ENCODE assay signal across 8 cellular contexts in the genomic region with DNA sequence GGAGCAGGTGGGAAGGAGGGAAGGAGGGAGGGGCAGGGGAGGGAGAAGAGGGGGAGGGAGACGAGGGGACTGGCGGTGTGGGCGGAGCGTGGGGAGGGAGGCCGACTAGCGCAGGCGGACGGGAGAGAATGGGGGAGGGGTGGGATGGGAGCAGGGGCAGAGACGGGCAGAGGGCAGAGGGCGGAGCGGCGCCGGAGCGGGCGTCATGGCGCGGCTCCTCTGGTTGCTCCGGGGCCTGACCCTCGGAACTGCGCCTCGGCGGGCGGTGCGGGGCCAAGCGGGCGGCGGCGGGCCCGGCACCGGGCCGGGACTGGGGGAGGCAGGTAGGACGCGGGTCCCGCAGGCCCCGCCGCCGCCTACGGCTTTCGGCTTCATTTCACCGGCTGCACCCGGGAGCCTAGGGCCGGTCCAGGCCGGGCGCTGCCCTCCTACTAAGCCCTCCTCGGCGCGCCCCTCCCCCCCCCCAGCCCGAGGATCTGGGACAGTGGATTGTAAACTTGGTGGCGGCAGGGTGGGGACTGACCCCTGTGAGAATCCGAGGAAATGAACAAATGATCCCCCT. TPM values are rescaled to one million over a fixed set of nuclear protein-coding genes. Genes with fewer than 3 reads are reported as not detected.
A peak's percentile ranks its signal among the peaks of the same experiment; 100 is the strongest.
DNase-seq lines count a peak whose midpoint lies in the region; ATAC-seq and TF ChIP-seq lines count a peak whose summit lies in the region.

A gene (plus strand): TSS at position 176 of the 562 bp plus-strand sequence. CDS start 30 bp downstream, at position 206.

- TF ChIP-seq CTCF in kidney epithelial cell (IDR thresholded peaks at IDR 0.05; ENCODE audit: insufficient read depth, low read length, poor library complexity, severe bottlenecking): no peak

- H3K27ac ChIP-seq in ACC112 (ENCODE audit: low read depth, low read length): peak within 1 kb of the TSS; percentile 15; the same call in 1 of the 2 replicates

- DNase-seq in NCI-H2171 treated with DMSO at 0.1 percent for 48 hours (lab: John Stamatoyannopoulos, UW): peak; percentile 78
- DNase-seq in activated CD4-positive, CD25-positive, alpha-beta regulatory T cell treated with anti-CD3 and anti-CD28 coated beads, Interleukin-2, amount 50 U/mL, for 72 hours: peak; percentile 67
- DNase-seq in cerebellum (ENCODE audit: low spot score): peak; percentile 92
- peak; percentile 52 for DNase-seq in kidney epithelial cell (ENCODE audit: low read depth)
- DNase-seq in stimulated activated CD4-positive, alpha-beta T cell treated with anti-CD3 and anti-CD28 coated beads, Interleukin-15, amount 100 ng/mL, for 24 hours: peak; percentile 87

- H3K36me3 ChIP-seq in ACC112 (ENCODE audit: insufficient read depth, low read length): no peaks in the 10 kb centered on the region
- H3K36me3 ChIP-seq in kidney epithelial cell (ENCODE audit: control insufficient read depth, insufficient read depth, low read length): no peaks in the 10 kb centered on the region

- H3K27me3 ChIP-seq in ACC112 (ENCODE audit: insufficient read depth, low read length) (no peaks in the 10 kb centered on the region; the same call in none of the 2 replicates), kidney epithelial cell (ENCODE audit: control insufficient read depth, insufficient read depth, low read length) (no peaks in the 10 kb centered on the region)

- H3K4me3 ChIP-seq in ACC112 (ENCODE audit: low read depth, low read length): peak within 1 kb of the TSS; percentile 79
- peak within 1 kb of the TSS; percentile 70 for H3K4me3 ChIP-seq in kidney epithelial cell (ENCODE audit: low read depth, low read length)

- peaks cover 18% of the 10 kb centered on the region for H3K4me1 ChIP-seq in ACC112 (ENCODE audit: control insufficient read depth, insufficient read depth, low read length, unreplicated experiment)

- H2AFZ ChIP-seq in ACC112 (ENCODE audit: low read length, unreplicated experiment): peak within 1 kb of the TSS; percentile 72

- H3K79me2 ChIP-seq in ACC112 (ENCODE audit: control insufficient read depth, insufficient read depth, low read length, unreplicated experiment): peaks cover 20% of the 10 kb centered on the region

- ATAC-seq in HG03064 (IDR thresholded peaks at IDR 0.05; ENCODE audit: low read depth, unreplicated experiment): peak; percentile 72

- TF ChIP-seq POLR2A in GM18526 (IDR thresholded peaks at IDR 0.05; ENCODE audit: extremely low read depth, insufficient read length): peak; percentile 81

RNA-seq across cellular contexts. Expression of the gene that starts here (rescaled TPM):
- total RNA-seq in cerebellum (18.9 TPM), kidney epithelial cell (21.9 and 24.2 TPM in 2 replicates)

Comparison
In these comparisons a context has a peak if more than half of its experiments do, and no peak if none do; other contexts are left out.
1. Peak in every context shown above with its lines: DNase-seq, ATAC-seq, H3K4me3 ChIP-seq and H3K27ac ChIP-seq.